In genomic region chr1:165234149-165234548, GRCh38 we compare ENCODE assay signal across 22 cellular contexts.
DNase-seq lines count a peak whose midpoint lies in the region; ATAC-seq, FAIRE-seq and TF ChIP-seq lines count a peak whose summit lies in the region.
"Had no signal": no experiment of that assay in that cellular context is flagged by ENCODE, and none has a peak within 500 bp of the region (broad histone marks: within the 10 kb centered on the region; RNA-seq: fewer than 3 reads in every experiment).

No MANE protein-coding gene starts in this region.

- peaks cover 54 to 72% (median 69%) of the 10 kb centered on the region in 5 donors for H3K27me3 Mint-ChIP-seq in naive thymus-derived CD4-positive, alpha-beta T cell

- ATAC-seq in HepG2 = no peak
- peak; percentile 69 to 82 (median 76) for ATAC-seq in right lobe of liver
- no peak for ATAC-seq in HG02938 (IDR thresholded peaks at IDR 0.05; ENCODE audit: unreplicated experiment)
- ATAC-seq in naive thymus-derived CD4-positive, alpha-beta T cell = no peak
- ATAC-seq in HG03045 (IDR thresholded peaks at IDR 0.05; ENCODE audit: unreplicated experiment) = no peak
- ATAC-seq: Panc1 had no signal

- no peak overlapping the region for H4K5ac ChIP-seq in H1 (ENCODE audit: insufficient read length, low read depth, low read length)

- no peak overlapping the region for H3K18ac ChIP-seq in H1 (ENCODE audit: extremely low read depth, low read length)

- H3K79me2 ChIP-seq in HepG2 (ENCODE audit: insufficient read depth, low read length) (no peaks in the 10 kb centered on the region), H1 (ENCODE audit: control insufficient read depth in 1 of 2, insufficient read depth in 2 of 2, low read length in 2 of 2) (no peaks in the 10 kb centered on the region)

- H3K36me3 ChIP-seq in liver (ENCODE audit: control insufficient read depth in 4 of 4, insufficient read depth in 3 of 4, low read depth in 1 of 4, low read length in 3 of 4) = no peaks in the 10 kb centered on the region
- no peaks in the 10 kb centered on the region for H3K36me3 ChIP-seq in HepG2 (replicated peaks in 1 of 2; ENCODE audit: control insufficient read depth in 1 of 2, insufficient read depth in 2 of 2, low read length in 2 of 2)
- H3K36me3 ChIP-seq in H1 (ENCODE audit: control insufficient read depth in 2 of 4, insufficient read depth in 4 of 4, low read length in 3 of 4) = no peaks in the 10 kb centered on the region
- H3K36me3 ChIP-seq in right lobe of liver = no peaks in the 10 kb centered on the region
- H3K36me3 ChIP-seq in naive thymus-derived CD4-positive, alpha-beta T cell (ENCODE audit: control insufficient read depth in 2 of 3, insufficient read depth in 3 of 3, low read length in 3 of 3) = no peaks in the 10 kb centered on the region
- H3K36me3 ChIP-seq in tibial nerve = no peaks in the 10 kb centered on the region
- H3K36me3 ChIP-seq: BE2C, HAP-1 had no signal

- TF ChIP-seq RAD21 in liver (IDR thresholded peaks at IDR 0.05) (peak in 1 of 2 donors; percentile 46), HepG2 (CRISPR knock-in tag; IDR thresholded peaks at IDR 0.05) (no peak), H1 (IDR thresholded peaks at IDR 0.05 in 1 of 2, conservative IDR thresholded peaks at IDR 0.05 in 1 of 2; ENCODE audit: low read depth in 2 of 2, low read length in 2 of 2) (no peak)

- peaks cover 0 to 12% (median 4%) of the 10 kb centered on the region in 7 donors for H3K4me1 Mint-ChIP-seq in naive thymus-derived CD4-positive, alpha-beta T cell

- H3K9ac ChIP-seq in liver (ENCODE audit: low read depth in 1 of 2, low read length in 2 of 2) (no peak overlapping the region), HepG2 (ENCODE audit: insufficient read depth, low read depth, low read length) (no peak overlapping the region), H1 (replicated peaks in 1 of 4; ENCODE audit: extremely low read depth in 1 of 4, low read depth in 3 of 4, low read length in 3 of 4) (no peak overlapping the region)
- H3K9ac ChIP-seq: GM23248 had no signal

- H3K79me1 ChIP-seq in H1 (ENCODE audit: low read depth, low read length) = no peaks in the 10 kb centered on the region

- no peak overlapping the region for H2BK12ac ChIP-seq in H1 (ENCODE audit: low read depth, low read length)

- no peak overlapping the region for H3K23ac ChIP-seq in H1 (ENCODE audit: insufficient read length)

- no peak overlapping the region for H2BK120ac ChIP-seq in H1 (replicated peaks; ENCODE audit: low read depth, low read length)

- POLR2A ChIA-PET in HepG2 (lab: Yijun Ruan, JAX) (no interaction called here), H1 (lab: Charles Lee; ENCODE audit: partially characterized antibody) (no interaction called here)
- POLR2A ChIA-PET in naive thymus-derived CD4-positive, alpha-beta T cell (lab: Charles Lee) = no interaction called here

- TF ChIP-seq EP300 in HepG2 (IDR thresholded peaks at IDR 0.05; ENCODE audit: low read depth in 2 of 2, low read length in 2 of 2) (no peak), HepG2 (CRISPR knock-in tag; IDR thresholded peaks at IDR 0.05; ENCODE audit: borderline replicate concordance) (no peak), H1 (IDR thresholded peaks at IDR 0.05; ENCODE audit: borderline replicate concordance in 1 of 2, low read depth in 2 of 2, low read length in 2 of 2) (no peak), tibial nerve (IDR thresholded peaks at IDR 0.05) (no peak)

- H3K9me3 Mint-ChIP-seq in naive thymus-derived CD4-positive, alpha-beta T cell = peaks cover 0 to 13% (median 0%) of the 10 kb centered on the region in 11 donors

- TF ChIP-seq POLR2A in HepG2 (IDR thresholded peaks at IDR 0.05; ENCODE audit: insufficient read depth in 1 of 2, low read depth in 2 of 2, low read length in 2 of 2) (no peak), H1 (IDR thresholded peaks at IDR 0.05; ENCODE audit: control extremely low read depth in 1 of 2, low read depth in 2 of 2, low read length in 2 of 2) (no peak), right lobe of liver (IDR thresholded peaks at IDR 0.05) (no peak), tibial nerve (IDR thresholded peaks at IDR 0.05) (no peak)

- H2BK15ac ChIP-seq in H1 (ENCODE audit: low read length) = no peak overlapping the region

- WGBS in liver = 42% methylated on average over 4 of the region's 4 CpGs
- 5% methylated on average over 4 of the region's 4 CpGs for WGBS in HepG2 (ENCODE audit: low lambda C conversion rate)
- WGBS in H1 (ENCODE audit: extremely low coverage in 1 of 2, insufficient coverage in 1 of 2, insufficient read length in 1 of 2, insufficient replicate concordance in 2 of 2, low coverage in 1 of 2, low lambda C conversion rate in 2 of 2, missing lambda C conversion rate in 1 of 2), 2 experiments = 90% methylated on average over 4 of the region's 4 CpGs; no CpG with 5 or more reads in 1 of the 2 experiments
- WGBS in right lobe of liver (ENCODE audit: insufficient coverage, low coverage, low lambda C conversion rate, missing lambda C conversion rate) = 12% methylated on average over 4 of the region's 4 CpGs
- WGBS in tibial nerve, 2 donors = 84 to 93% methylated on average over 4 of the region's 4 CpGs

- FAIRE-seq in HepG2 (lab: Jason Lieb, UNC) = no peak
- peak; percentile 7 for FAIRE-seq in H1 (lab: Jason Lieb, UNC)

- H3K4me3 ChIP-seq in liver (ENCODE audit: low read depth in 1 of 3, low read length in 3 of 3) (no peak overlapping the region), HepG2 (replicated peaks in 1 of 3; ENCODE audit: insufficient read depth in 1 of 3, low read depth in 2 of 3, low read length in 3 of 3) (no peak overlapping the region), H1 (ENCODE audit: extremely low read depth in 1 of 4, insufficient read depth in 2 of 4, low read depth in 3 of 4, low read length in 4 of 4) (no peak overlapping the region), right lobe of liver (peak overlapping the region in 2 of 3 donors; percentile 5 to 12), tibial nerve (no peak overlapping the region)
- no peak overlapping the region for H3K4me3 ChIP-seq in naive thymus-derived CD4-positive, alpha-beta T cell (ENCODE audit: low read length)
- H3K4me3 ChIP-seq: GM23248, HAP-1 had no signal

- no TSS peak for BruUV-seq in HepG2 (replicated peaks; lab: Mats Ljungman, UMichigan)

- no peak overlapping the region for H3K56ac ChIP-seq in H1 (replicated peaks; ENCODE audit: insufficient read length, low read depth, low read length)

- no peak overlapping the region for H3K27ac Mint-ChIP-seq in naive thymus-derived CD4-positive, alpha-beta T cell

- no peak overlapping the region for H2AK5ac ChIP-seq in H1 (ENCODE audit: low read depth, low read length)

- peaks cover 8% of the 10 kb centered on the region; the same call in 1 of the 2 replicates for H3K23me2 ChIP-seq in H1 (ENCODE audit: low read depth, low read length)

- H2AFZ ChIP-seq in HepG2 (ENCODE audit: low read length) = no peak overlapping the region
- no peak overlapping the region for H2AFZ ChIP-seq in H1 (ENCODE audit: low read length)
- H2AFZ ChIP-seq: GM23248 had no signal

- in situ Hi-C loops in HepG2 (cut with HindIII; ENCODE audit: extremely low pct_ligation_motif_present, low pct_unique_long_range_greater_than_20kb) = no loop called here

- no peak overlapping the region for H4K8ac ChIP-seq in H1 (ENCODE audit: extremely low read depth, insufficient read depth, low read length)

- peaks cover 0 to 4% (median 0%) of the 10 kb centered on the region in 5 donors for H3K36me3 Mint-ChIP-seq in naive thymus-derived CD4-positive, alpha-beta T cell

- no peak overlapping the region for H3K4me3 Mint-ChIP-seq in naive thymus-derived CD4-positive, alpha-beta T cell

- H3K9me3 ChIP-seq in liver (ENCODE audit: control insufficient read depth in 4 of 4, low read length in 3 of 4) (no peaks in the 10 kb centered on the region), HepG2 (ENCODE audit: low read length) (no peaks in the 10 kb centered on the region), H1 (ENCODE audit: insufficient read depth in 2 of 2, low read depth in 1 of 2, low read length in 1 of 2) (no peaks in the 10 kb centered on the region), right lobe of liver (no peaks in the 10 kb centered on the region), tibial nerve (no peaks in the 10 kb centered on the region)
- H3K9me3 ChIP-seq in naive thymus-derived CD4-positive, alpha-beta T cell (ENCODE audit: control insufficient read depth in 2 of 3, low read length in 3 of 3) = no peaks in the 10 kb centered on the region
- H3K9me3 ChIP-seq: BE2C, HAP-1 had no signal

- no peak overlapping the region for H3K14ac ChIP-seq in H1 (ENCODE audit: insufficient read length)

- H3K4ac ChIP-seq in H1 (replicated peaks; ENCODE audit: insufficient read length, low read depth, low read length) = no peak overlapping the region

- H3K4me1 ChIP-seq in liver (ENCODE audit: control insufficient read depth in 4 of 4, insufficient read depth in 4 of 4, low read length in 3 of 4) (peaks cover 0 to 28% (median 18%) of the 10 kb centered on the region in 4 donors), HepG2 (ENCODE audit: insufficient read depth, low read length) (peaks cover 18% of the 10 kb centered on the region), H1 (replicated peaks in 1 of 4; ENCODE audit: control insufficient read depth in 3 of 4, insufficient read depth in 4 of 4, low read length in 3 of 4) (peaks cover 0 to 6% (median 3%) of the 10 kb centered on the region in 4 experiments; a peak in 6 of 7 replicates), right lobe of liver (peaks cover 0 to 10% (median 2%) of the 10 kb centered on the region in 4 donors), tibial nerve (peaks cover 0 to 13% (median 0%) of the 10 kb centered on the region in 4 donors)
- no peaks in the 10 kb centered on the region for H3K4me1 ChIP-seq in naive thymus-derived CD4-positive, alpha-beta T cell (ENCODE audit: control insufficient read depth in 2 of 2, insufficient read depth in 2 of 2, low read length in 2 of 2)
- H3K4me1 ChIP-seq: BE2C had no signal

- H4K91ac ChIP-seq in H1 (replicated peaks; ENCODE audit: insufficient read length, low read length) = no peak overlapping the region

- H4K20me1 ChIP-seq in HepG2 (ENCODE audit: insufficient read depth, low read length) = no peaks in the 10 kb centered on the region
- H4K20me1 ChIP-seq in H1 (replicated peaks in 1 of 2; ENCODE audit: control insufficient read depth in 1 of 2, insufficient read depth in 2 of 2, low read length in 2 of 2) = no peaks in the 10 kb centered on the region

- no peak overlapping the region for H2BK20ac ChIP-seq in H1 (ENCODE audit: low read length)

- H3K27ac ChIP-seq in liver (ENCODE audit: low read depth in 1 of 2, low read length in 2 of 2) = peak overlapping the region; percentile 63 to 96
- no peak overlapping the region for H3K27ac ChIP-seq in HepG2 (ENCODE audit: extremely low read length, insufficient read depth, low read length)
- H3K27ac ChIP-seq in H1 (ENCODE audit: low read depth, low read length) = no peak overlapping the region
- H3K27ac ChIP-seq in right lobe of liver = peak overlapping the region; percentile 63 to 88 (median 66)
- no peak overlapping the region for H3K27ac ChIP-seq in naive thymus-derived CD4-positive, alpha-beta T cell (ENCODE audit: low read depth, low read length)
- H3K27ac ChIP-seq in tibial nerve = no peak overlapping the region
- H3K27ac ChIP-seq: GM23248, HL-60, RWPE1 had no signal

- DNase-seq in HepG2 (ENCODE audit: low spot score) (no peak), H1 (ENCODE audit: low read depth in 1 of 2, low spot score in 2 of 2) (no peak), right lobe of liver (no peak), tibial nerve (ENCODE audit: low spot score in 2 of 2) (no peak)
- DNase-seq in naive thymus-derived CD4-positive, alpha-beta T cell = no peak
- DNase-seq: 8988T, ACHN, BE2C, Calu3, GM23248, NCI-H1092 treated with DMSO at 0.1 percent for 48 hours, NCI-H1436 treated with DMSO at 0.1 percent for 48 hours, NCI-H187 treated with DMSO at 0.1 percent for 48 hours, NCI-H774, SHP77 had no signal

- no peak overlapping the region for H2BK5ac ChIP-seq in H1 (ENCODE audit: low read depth, low read length)

- TF ChIP-seq CTCF in liver (IDR thresholded peaks at IDR 0.05; ENCODE audit: low read depth, low read length, missing input control) (no peak), HepG2 (CRISPR knock-in tag; IDR thresholded peaks at IDR 0.05) (no peak), H1 (IDR thresholded peaks at IDR 0.05; ENCODE audit: control extremely low read depth in 1 of 3, insufficient read depth in 1 of 3, low read depth in 1 of 3, low read length in 3 of 3) (no peak), right lobe of liver (IDR thresholded peaks at IDR 0.05) (no peak), tibial nerve (IDR thresholded peaks at IDR 0.05) (no peak)

- intact Hi-C loops in HepG2 (cut with micrococcal nuclease; ENCODE audit: unreplicated experiment) (no loop called here), right lobe of liver (cut with DNase I) (no loop called here)
- intact Hi-C loops in naive thymus-derived CD4-positive, alpha-beta T cell (cut with micrococcal nuclease) = no loop called here

- H3K4me2 ChIP-seq in HepG2 (ENCODE audit: low read depth, low read length) = no peak overlapping the region
- no peak overlapping the region; a peak in 1 of 4 replicates for H3K4me2 ChIP-seq in H1 (ENCODE audit: insufficient read depth in 1 of 2, low read depth in 2 of 2, low read length in 2 of 2)

- H3K27me3 ChIP-seq in liver (ENCODE audit: control insufficient read depth in 4 of 4, insufficient read depth in 4 of 4, low read length in 3 of 4) (no peaks in the 10 kb centered on the region), HepG2 (ENCODE audit: control insufficient read depth in 1 of 2, insufficient read depth in 2 of 2, low read length in 2 of 2) (peaks cover 7 to 30% of the 10 kb centered on the region in 2 experiments), H1 (replicated peaks in 1 of 4; ENCODE audit: control insufficient read depth in 3 of 4, extremely low read depth in 1 of 4, insufficient read depth in 3 of 4, low read length in 3 of 4) (peaks cover 13 to 58% (median 48%) of the 10 kb centered on the region in 4 experiments), right lobe of liver (no peaks in the 10 kb centered on the region), tibial nerve (peaks cover 0 to 49% of the 10 kb centered on the region in 2 donors)
- H3K27me3 ChIP-seq in naive thymus-derived CD4-positive, alpha-beta T cell (ENCODE audit: control insufficient read depth in 2 of 2, insufficient read depth in 2 of 2, low read length in 2 of 2) = no peaks in the 10 kb centered on the region

- CTCF ChIA-PET in HepG2 (lab: Yijun Ruan, JAX; ENCODE audit: low intra/inter-chr PET ratio, low total read pairs) (no interaction called here), H1 (lab: Charles Lee; ENCODE audit: partially characterized antibody) (interaction anchor here (1.0 kb wide), 1 partner anchor 23 kb away, joined by 4 read pairs; no protein-coding TSS in a partner anchor)
- CTCF ChIA-PET in naive thymus-derived CD4-positive, alpha-beta T cell (lab: Charles Lee) = no interaction called here

Comparison
In these comparisons a context has a peak if more than half of its experiments do, and no peak if none do; other contexts are left out.
1. H3K27ac ChIP-seq: peak in liver (2 of 2) and right lobe of liver (3 of 3); none in HepG2 (single experiment), H1 (single experiment), naive thymus-derived CD4-positive, alpha-beta T cell (single experiment) and tibial nerve (0 of 4).
2. H3K4me3 ChIP-seq: peak in right lobe of liver (2 of 3); none in liver (0 of 3), HepG2 (0 of 3), H1 (0 of 4), naive thymus-derived CD4-positive, alpha-beta T cell (single experiment) and tibial nerve (0 of 4).
3. ATAC-seq: peak in right lobe of liver (4 of 4); none in HepG2 (single experiment), HG02938 (single experiment), naive thymus-derived CD4-positive, alpha-beta T cell (single experiment) and HG03045 (single experiment).